ENCODE assay signal across 15 cellular contexts in the genomic region with DNA sequence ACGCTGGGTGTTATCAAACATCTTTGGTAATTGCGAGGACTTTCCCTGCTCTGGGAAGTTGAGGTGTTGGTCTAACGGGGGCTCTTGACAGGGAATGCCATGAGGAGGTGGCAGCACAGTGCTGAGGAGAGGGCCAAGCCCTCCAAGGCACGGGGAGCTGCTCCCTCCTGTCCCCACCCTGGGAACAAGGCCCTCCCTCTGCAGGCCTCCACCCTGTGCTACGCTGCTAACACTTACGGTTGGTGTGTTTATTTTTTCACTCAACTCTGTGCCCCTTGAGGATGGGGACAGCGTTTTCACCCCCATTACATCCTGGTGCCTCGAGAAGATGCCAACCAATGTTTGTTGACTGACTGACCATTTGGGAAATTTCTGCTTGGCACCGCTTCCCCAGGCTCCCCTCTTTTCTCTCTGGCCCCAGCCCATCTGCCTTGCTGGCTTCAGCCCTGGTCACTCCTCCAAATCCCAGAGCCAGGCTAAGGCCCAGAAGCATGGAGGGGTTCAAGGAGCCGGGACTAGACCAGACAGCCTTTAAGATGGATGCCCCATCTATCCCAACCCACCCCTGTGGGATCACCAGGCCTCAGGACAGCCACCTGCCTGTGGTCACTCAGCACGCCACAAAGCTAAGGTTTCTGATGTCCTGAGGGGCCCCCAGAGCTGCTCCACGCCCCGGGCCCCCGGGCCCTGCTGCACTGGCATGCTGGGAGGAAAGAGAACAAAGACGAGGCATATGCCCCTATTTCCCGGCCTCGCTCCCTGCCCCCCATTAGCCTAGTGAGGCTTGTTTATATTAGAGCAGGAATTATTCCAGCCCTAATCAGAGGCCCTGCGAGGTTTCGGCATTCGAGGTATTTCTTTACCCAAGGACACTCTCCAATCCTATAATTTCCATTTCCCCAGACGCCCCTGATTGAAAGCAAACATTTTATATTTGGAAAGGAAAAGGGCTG.
DNase-seq lines count a peak whose midpoint lies in the region; TF ChIP-seq lines count a peak whose summit lies in the region.
"Had no signal": no experiment of that assay in that cellular context is flagged by ENCODE, and none has a peak within 500 bp of the region (broad histone marks: within the 10 kb centered on the region; RNA-seq: fewer than 3 reads in every experiment).

No MANE protein-coding gene starts in this region.

- H3K27me3 Mint-ChIP-seq in endodermal cell (ENCODE audit: insufficient read depth): peaks cover 23% of the 10 kb centered on the region

- H3K4me3 Mint-ChIP-seq in endodermal cell: no peak overlapping the region
- H3K4me3 Mint-ChIP-seq: B cell; CD4-positive, alpha-beta T cell had no signal

- peaks cover 11% of the 10 kb centered on the region for H3K9me3 Mint-ChIP-seq in endodermal cell

- WGBS in endodermal cell (ENCODE audit: insufficient coverage in 1 of 2, insufficient read length in 1 of 2), 2 experiments: 90 to 91% methylated on average over 8 to 21 of the region's 21 CpGs

- peaks cover 11% of the 10 kb centered on the region for H3K9me3 ChIP-seq in endodermal cell (ENCODE audit: control insufficient read depth, low read length)

- DNase-seq in activated effector memory CD4-positive, alpha-beta T cell treated with anti-CD3 and anti-CD28 coated beads, Interleukin-2, amount 50 U/mL, for 16 hours: peak; percentile 41
- DNase-seq in activated effector memory CD4-positive, alpha-beta T cell treated with Interleukin-2 at 50 U/mL for 16 hours: no peak
- DNase-seq in endodermal cell: peak; percentile 49
- DNase-seq in mesenteric fat pad (ENCODE audit: low spot score): peak; percentile 87
- no peak for DNase-seq in RPMI8226
- no peak for DNase-seq in kidney tubule cell (ENCODE audit: low spot score)
- DNase-seq in central memory CD4-positive, alpha-beta T cell: no peak
- DNase-seq: Calu3; CD4-positive, alpha-beta T cell; DMS79; GOT3; IMR-90; NCI-H2029; NCI-H510A had no signal

- no peaks in the 10 kb centered on the region for H3K4me1 ChIP-seq in endodermal cell (ENCODE audit: control insufficient read depth, insufficient read depth, low read length)

- H3K36me3 Mint-ChIP-seq in endodermal cell (ENCODE audit: low read depth): no peaks in the 10 kb centered on the region

- H3K27ac Mint-ChIP-seq in endodermal cell: no peak overlapping the region
- H3K27ac Mint-ChIP-seq: B cell; CD4-positive, alpha-beta T cell had no signal

- H3K27me3 ChIP-seq in endodermal cell (ENCODE audit: control insufficient read depth, insufficient read depth, low read length, poor library complexity, severe bottlenecking): no peaks in the 10 kb centered on the region

- H3K27ac ChIP-seq in endodermal cell (ENCODE audit: low read depth, low read length): no peak overlapping the region

- no peak overlapping the region for H3K9ac ChIP-seq in endodermal cell (ENCODE audit: extremely low read depth, low read length, poor library complexity, severe bottlenecking)

- H3K36me3 ChIP-seq in endodermal cell (ENCODE audit: control insufficient read depth, insufficient read depth, low read length): no peaks in the 10 kb centered on the region

- no peak for TF ChIP-seq CTCF in endodermal cell (conservative IDR thresholded peaks at IDR 0.05)

- H3K4me1 Mint-ChIP-seq in endodermal cell: peaks cover 9% of the 10 kb centered on the region

- H3K4me3 ChIP-seq in endodermal cell (ENCODE audit: low read length): no peak overlapping the region

Comparison
In these comparisons a context has a peak if more than half of its experiments do, and no peak if none do; other contexts are left out.
1. DNase-seq: peak in activated effector memory CD4-positive, alpha-beta T cell treated with anti-CD3 and anti-CD28 coated beads, Interleukin-2, amount 50 U/mL, for 16 hours (single experiment), endodermal cell (single experiment) and mesenteric fat pad (single experiment); none in activated effector memory CD4-positive, alpha-beta T cell treated with Interleukin-2 at 50 U/mL for 16 hours (single experiment), RPMI8226 (single experiment), kidney tubule cell (single experiment) and central memory CD4-positive, alpha-beta T cell (single experiment).